ENCODE assay signal across 16 cellular contexts in genomic region chr2:158025263-158025996, GRCh38.
DNase-seq lines count a peak whose midpoint lies in the region; ATAC-seq and TF ChIP-seq lines count a peak whose summit lies in the region.
"Had no signal": no experiment of that assay in that cellular context is flagged by ENCODE, and none has a peak within 500 bp of the region (broad histone marks: within the 10 kb centered on the region; RNA-seq: fewer than 3 reads in every experiment).

No MANE protein-coding gene starts in this region.

- TF ChIP-seq CTCF in AG09309 (IDR thresholded peaks at IDR 0.05; ENCODE audit: control insufficient read depth, insufficient read depth, low read depth, low read length, missing control alignments) (no peak), HFF-Myc (IDR thresholded peaks at IDR 0.05; ENCODE audit: low read depth, low read length, missing control alignments) (no peak), brain microvascular endothelial cell (IDR thresholded peaks at IDR 0.05; ENCODE audit: low read depth, low read length, missing control alignments) (no peak), neural progenitor cell (IDR thresholded peaks at IDR 0.05) (no peak)

- H3K79me2 ChIP-seq in neural progenitor cell (ENCODE audit: low read depth), result no peaks in the 10 kb centered on the region

- no peak overlapping the region for H3K27ac Mint-ChIP-seq in neural progenitor cell
- H3K27ac Mint-ChIP-seq: activated T-cell treated with anti-CD3 and anti-CD28 coated beads, Interleukin-2, amount 50 U/mL, for 24 hours had no signal

- H3K27me3 Mint-ChIP-seq in neural progenitor cell (ENCODE audit: insufficient read depth, low read depth), result peaks cover 2% of the 10 kb centered on the region
- H3K27me3 Mint-ChIP-seq: activated T-cell treated with anti-CD3 and anti-CD28 coated beads, Interleukin-2, amount 50 U/mL, for 24 hours had no signal

- H4K20me1 ChIP-seq in neural progenitor cell (ENCODE audit: low read depth), result no peaks in the 10 kb centered on the region

- H3K4me1 Mint-ChIP-seq in neural progenitor cell, result no peaks in the 10 kb centered on the region
- H3K4me1 Mint-ChIP-seq: neural crest cell had no signal

- H2AFZ ChIP-seq in neural progenitor cell (replicated peaks), result no peak overlapping the region
- H2AFZ ChIP-seq: PC-9 had no signal

- no peaks in the 10 kb centered on the region for H3K27me3 ChIP-seq in brain microvascular endothelial cell (replicated peaks)
- no peaks in the 10 kb centered on the region for H3K27me3 ChIP-seq in neural progenitor cell

- H3K36me3 ChIP-seq in brain microvascular endothelial cell (replicated peaks) (no peaks in the 10 kb centered on the region), neural progenitor cell (no peaks in the 10 kb centered on the region)

- no peaks in the 10 kb centered on the region for H3K36me3 Mint-ChIP-seq in neural progenitor cell
- H3K36me3 Mint-ChIP-seq: activated naive CD4-positive, alpha-beta T cell treated with anti-CD3 and anti-CD28 coated beads, Interleukin-2, amount 50 U/mL, for 72 hours had no signal

- H3K27ac ChIP-seq in brain microvascular endothelial cell, result peak overlapping the region; percentile 50
- H3K27ac ChIP-seq in neural progenitor cell, result no peak overlapping the region
- H3K27ac ChIP-seq: PC-9 had no signal

- DNase-seq in AG09309 (ENCODE audit: low read depth) (peak; percentile 68), HFF-Myc (ENCODE audit: extremely low read depth, low read depth) (peak; percentile 88), brain microvascular endothelial cell (peak; percentile 83), iris pigment epithelial cell (ENCODE audit: low read depth) (peak; percentile 76), neural progenitor cell (ENCODE audit: low spot score) (no peak), NCI-H1092 treated with DMSO at 0.1 percent for 48 hours (lab: John Stamatoyannopoulos, UW) (no peak)
- no peak for DNase-seq in activated CD4-positive, CD25-positive, alpha-beta regulatory T cell (lab: John Stamatoyannopoulos, UW)
- DNase-seq: activated CD4-positive, alpha-beta T cell treated with anti-CD3 and anti-CD28 coated beads, Interleukin-2, amount 50 U/mL, for 48 hours; activated T-cell treated with anti-CD3 and anti-CD28 coated beads, Interleukin-2, amount 50 U/mL, for 24 hours; AML-193; cerebellar nuclear complex; NCI-H748 treated with DMSO at 0.1 percent for 48 hours; PC-9 had no signal

- H3K9me3 Mint-ChIP-seq in neural progenitor cell, result peaks cover 4% of the 10 kb centered on the region
- H3K9me3 Mint-ChIP-seq: activated naive CD4-positive, alpha-beta T cell treated with anti-CD3 and anti-CD28 coated beads, Interleukin-2, amount 50 U/mL, for 72 hours; activated T-cell treated with anti-CD3 and anti-CD28 coated beads, Interleukin-2, amount 50 U/mL, for 24 hours; neural crest cell had no signal

- ATAC-seq in GM18909 (IDR thresholded peaks at IDR 0.05; ENCODE audit: poor library complexity, unreplicated experiment), result no peak
- ATAC-seq: activated naive CD4-positive, alpha-beta T cell treated with anti-CD3 and anti-CD28 coated beads, Interleukin-2, amount 50 U/mL, for 72 hours had no signal

- H3K4me3 ChIP-seq in AG09309 (ENCODE audit: control insufficient read depth, low read depth, low read length), result no peak overlapping the region
- no peak overlapping the region for H3K4me3 ChIP-seq in HFF-Myc (replicated peaks; ENCODE audit: low read depth, low read length)
- no peak overlapping the region for H3K4me3 ChIP-seq in brain microvascular endothelial cell (ENCODE audit: low read depth, low read length)
- H3K4me3 ChIP-seq in neural progenitor cell, result no peak overlapping the region
- H3K4me3 ChIP-seq: PC-9 had no signal

- no peak overlapping the region for H3K4me2 ChIP-seq in neural progenitor cell
- H3K4me2 ChIP-seq: PC-9 had no signal

- H3F3A ChIP-seq in neural progenitor cell (ENCODE audit: low read depth), result no peaks in the 10 kb centered on the region

- in situ Hi-C loops in brain microvascular endothelial cell (cut with HindIII; ENCODE audit: low pct_ligation_motif_present, low sequenced_read_pairs), result no loop called here

- no peak overlapping the region for H3K9ac ChIP-seq in neural progenitor cell

- H3K9me3 ChIP-seq in neural progenitor cell (ENCODE audit: low read depth), result no peaks in the 10 kb centered on the region

- no peak overlapping the region for H3K4me3 Mint-ChIP-seq in neural progenitor cell
- H3K4me3 Mint-ChIP-seq: activated T-cell treated with anti-CD3 and anti-CD28 coated beads, Interleukin-2, amount 50 U/mL, for 24 hours; neural crest cell had no signal

- H3K4me1 ChIP-seq in neural progenitor cell, result no peaks in the 10 kb centered on the region

Comparison
In these comparisons a context has a peak if more than half of its experiments do, and no peak if none do; other contexts are left out.
1. DNase-seq: peak in AG09309 (single experiment), HFF-Myc (single experiment), brain microvascular endothelial cell (single experiment) and iris pigment epithelial cell (single experiment); none in activated CD4-positive, CD25-positive, alpha-beta regulatory T cell (0 of 4), neural progenitor cell (single experiment) and NCI-H1092 treated with DMSO at 0.1 percent for 48 hours (single experiment).